Comparison of ENCODE assay signal across 7 cellular contexts in the genomic region with DNA sequence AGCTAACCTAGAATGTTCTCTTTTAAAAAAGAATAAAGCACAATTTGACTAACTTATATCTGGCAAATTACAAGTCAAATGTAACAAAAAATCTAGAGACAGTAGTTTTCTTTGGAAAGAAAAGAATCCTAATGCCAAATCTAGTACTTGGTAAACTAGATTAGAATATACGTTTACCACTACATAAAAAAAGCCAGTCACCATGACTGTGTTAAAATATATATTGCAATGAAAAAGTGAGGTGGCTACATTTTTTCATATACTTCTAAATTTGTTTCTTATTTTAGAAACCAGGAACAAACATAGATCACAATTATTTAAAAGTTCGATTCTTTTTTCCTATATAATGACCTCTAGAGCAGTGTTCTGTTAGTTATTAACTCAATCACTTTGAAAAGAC.
"Had no signal": no experiment of that assay in that cellular context is flagged by ENCODE, and none has a peak within 500 bp of the region (broad histone marks: within the 10 kb centered on the region; RNA-seq: fewer than 3 reads in every experiment).

No MANE protein-coding gene starts in this region.

- DNase-seq: GDM1, GF-D8 had no signal

- H3K4me3 ChIP-seq: GM12878 had no signal

- ATAC-seq: GM12878 had no signal

- FAIRE-seq: GM12878, GM12891, GM12892, GM18507, GM19239 had no signal
